16 cellular contexts compared by ENCODE assay signal in genomic region chr19:20422216-20422615, GRCh38.
DNase-seq lines count a peak whose midpoint lies in the region; ATAC-seq and TF ChIP-seq lines count a peak whose summit lies in the region.
"Had no signal": no experiment of that assay in that cellular context is flagged by ENCODE, and none has a peak within 500 bp of the region (broad histone marks: within the 10 kb centered on the region; RNA-seq: fewer than 3 reads in every experiment).

No MANE protein-coding gene starts in this region.

- H3K4me1 Mint-ChIP-seq in osteocyte (ENCODE audit: unreplicated experiment) (peaks cover 1% of the 10 kb centered on the region), CD14-positive monocyte (peaks cover 14% of the 10 kb centered on the region)
- H3K4me1 Mint-ChIP-seq in activated CD8-positive, alpha-beta T cell treated with anti-CD3 and anti-CD28 coated beads for 36 hours (ENCODE audit: low read depth): peaks cover 16% of the 10 kb centered on the region

- CTCF ChIA-PET in activated CD8-positive, alpha-beta T cell treated with anti-CD3 and anti-CD28 coated beads for 36 hours (lab: Charles Lee): no interaction called here

- intact Hi-C loops in CD14-positive monocyte (cut with micrococcal nuclease): no loop called here
- intact Hi-C loops in activated CD8-positive, alpha-beta T cell treated with anti-CD3 and anti-CD28 coated beads for 36 hours (cut with micrococcal nuclease): no loop called here

- H3K9me3 ChIP-seq in BLaER1 treated with 17β-estradiol and CSF1 and Interleukin-3, amounts not matched to agents 10 nM and 100 nM (replicated peaks in 1 of 11): peaks cover 58 to 66% (median 63%) of the 10 kb centered on the region in 11 experiments
- H3K9me3 ChIP-seq in HUES6 (ENCODE audit: control insufficient read depth, insufficient read depth, low read depth, low read length) (peaks cover 15% of the 10 kb centered on the region; the same call in 1 of the 2 replicates), endocrine pancreas (ENCODE audit: control insufficient read depth, low read length) (no peaks in the 10 kb centered on the region)
- no peaks in the 10 kb centered on the region for H3K9me3 ChIP-seq in effector memory CD4-positive, alpha-beta T cell (ENCODE audit: control insufficient read depth, low read length)
- H3K9me3 ChIP-seq: BE2C had no signal

- no peak overlapping the region for H3K9ac ChIP-seq in BLaER1 treated with 17β-estradiol and CSF1 and Interleukin-3, amounts not matched to agents 10 nM and 100 nM
- no peak overlapping the region for H3K9ac ChIP-seq in HUES6 (ENCODE audit: low read length)
- H3K9ac ChIP-seq in endocrine pancreas (ENCODE audit: control insufficient read depth, insufficient read depth, low read length): no peak overlapping the region

- peaks cover 50 to 62% (median 61%) of the 10 kb centered on the region in 11 experiments for H3K36me3 ChIP-seq in BLaER1 treated with 17β-estradiol and CSF1 and Interleukin-3, amounts not matched to agents 10 nM and 100 nM
- H3K36me3 ChIP-seq in HUES6 (ENCODE audit: control insufficient read depth, insufficient read depth, low read length) (peaks cover 18% of the 10 kb centered on the region; the same call in 1 of the 2 replicates), endocrine pancreas (ENCODE audit: control insufficient read depth, insufficient read depth, low read length) (no peaks in the 10 kb centered on the region)
- no peaks in the 10 kb centered on the region for H3K36me3 ChIP-seq in effector memory CD4-positive, alpha-beta T cell (ENCODE audit: control insufficient read depth, insufficient read depth, low read length)
- H3K36me3 ChIP-seq: BE2C had no signal

- ATAC-seq in activated CD8-positive, alpha-beta T cell treated with anti-CD3 and anti-CD28 coated beads for 36 hours: no peak
- ATAC-seq: activated CD4-positive, alpha-beta T cell treated with anti-CD3 and anti-CD28 coated beads for 36 hours; K562; PC-3 had no signal

- peak overlapping the region in 6 of 10 experiments; percentile 82 to 98 (median 93); a peak in 6 of 20 replicates for H3K4me3 ChIP-seq in BLaER1 treated with 17β-estradiol and CSF1 and Interleukin-3, amounts not matched to agents 10 nM and 100 nM
- H3K4me3 ChIP-seq in HUES6 (ENCODE audit: low read depth, low read length) (peak overlapping the region; percentile 97; the same call in 1 of the 2 replicates), endocrine pancreas (ENCODE audit: control insufficient read depth, insufficient read depth, low read length) (peak overlapping the region; percentile 22)
- no peak overlapping the region for H3K4me3 ChIP-seq in effector memory CD4-positive, alpha-beta T cell (ENCODE audit: insufficient read depth, low read depth, low read length, poor library complexity, severe bottlenecking)

- H3K27me3 Mint-ChIP-seq in osteocyte (ENCODE audit: unreplicated experiment) (no peaks in the 10 kb centered on the region), CD14-positive monocyte (ENCODE audit: low read depth in 3 of 3) (no peaks in the 10 kb centered on the region)
- no peaks in the 10 kb centered on the region for H3K27me3 Mint-ChIP-seq in activated CD8-positive, alpha-beta T cell treated with anti-CD3 and anti-CD28 coated beads for 36 hours
- H3K27me3 Mint-ChIP-seq: activated CD4-positive, alpha-beta T cell treated with anti-CD3 and anti-CD28 coated beads for 36 hours had no signal

- H3K9me3 Mint-ChIP-seq in osteocyte (ENCODE audit: unreplicated experiment): no peaks in the 10 kb centered on the region
- H3K9me3 Mint-ChIP-seq in CD14-positive monocyte: peaks cover 27 to 70% (median 58%) of the 10 kb centered on the region in 7 donors
- H3K9me3 Mint-ChIP-seq in activated CD8-positive, alpha-beta T cell treated with anti-CD3 and anti-CD28 coated beads for 36 hours: no peaks in the 10 kb centered on the region

- no peaks in the 10 kb centered on the region for H4K20me1 ChIP-seq in BLaER1 treated with 17β-estradiol and CSF1 and Interleukin-3, amounts not matched to agents 10 nM and 100 nM

- POLR2A ChIA-PET in activated CD8-positive, alpha-beta T cell treated with anti-CD3 and anti-CD28 coated beads for 36 hours (lab: Charles Lee): no interaction called here

- peaks cover 0 to 23% (median 10%) of the 10 kb centered on the region in 10 experiments; a peak in 12 of 20 replicates for H3K4me1 ChIP-seq in BLaER1 treated with 17β-estradiol and CSF1 and Interleukin-3, amounts not matched to agents 10 nM and 100 nM
- no peaks in the 10 kb centered on the region for H3K4me1 ChIP-seq in HUES6 (ENCODE audit: control insufficient read depth, insufficient read depth, low read length)
- no peaks in the 10 kb centered on the region for H3K4me1 ChIP-seq in endocrine pancreas (ENCODE audit: control insufficient read depth, insufficient read depth, low read length)
- no peaks in the 10 kb centered on the region for H3K4me1 ChIP-seq in effector memory CD4-positive, alpha-beta T cell (ENCODE audit: control insufficient read depth, insufficient read depth, low read length, poor library complexity, severe bottlenecking)
- H3K4me1 ChIP-seq: BE2C had no signal

- peak overlapping the region; percentile 98 for H3K27ac Mint-ChIP-seq in osteocyte (ENCODE audit: unreplicated experiment)
- no peak overlapping the region for H3K27ac Mint-ChIP-seq in CD14-positive monocyte
- no peak overlapping the region for H3K27ac Mint-ChIP-seq in activated CD8-positive, alpha-beta T cell treated with anti-CD3 and anti-CD28 coated beads for 36 hours
- H3K27ac Mint-ChIP-seq: activated CD4-positive, alpha-beta T cell treated with anti-CD3 and anti-CD28 coated beads for 36 hours had no signal

- no peak overlapping the region for H3K4me2 ChIP-seq in BLaER1 treated with 17β-estradiol and CSF1 and Interleukin-3, amounts not matched to agents 10 nM and 100 nM

- H3K27me3 ChIP-seq in BLaER1 treated with 17β-estradiol and CSF1 and Interleukin-3, amounts not matched to agents 10 nM and 100 nM: no peaks in the 10 kb centered on the region
- H3K27me3 ChIP-seq in HUES6 (ENCODE audit: control insufficient read depth, insufficient read depth, low read length) (no peaks in the 10 kb centered on the region), endocrine pancreas (ENCODE audit: control insufficient read depth, insufficient read depth, low read length) (no peaks in the 10 kb centered on the region)
- H3K27me3 ChIP-seq in effector memory CD4-positive, alpha-beta T cell (replicated peaks; ENCODE audit: control insufficient read depth, insufficient read depth, low read length, poor library complexity, severe bottlenecking): no peaks in the 10 kb centered on the region
- H3K27me3 ChIP-seq: BE2C had no signal

- TF ChIP-seq CTCF in osteocyte (IDR thresholded peaks at IDR 0.05): no peak
- no peak for TF ChIP-seq CTCF in CD14-positive monocyte (IDR thresholded peaks at IDR 0.05)
- no peak for TF ChIP-seq CTCF in activated CD8-positive, alpha-beta T cell treated with anti-CD3 and anti-CD28 coated beads for 36 hours (IDR thresholded peaks at IDR 0.05)

- peak overlapping the region; percentile 90 for H3K4me3 Mint-ChIP-seq in osteocyte (ENCODE audit: unreplicated experiment)
- no peak overlapping the region for H3K4me3 Mint-ChIP-seq in CD14-positive monocyte
- H3K4me3 Mint-ChIP-seq in activated CD8-positive, alpha-beta T cell treated with anti-CD3 and anti-CD28 coated beads for 36 hours: no peak overlapping the region

- DNase-seq in osteocyte (ENCODE audit: extremely low spot score, unreplicated experiment) (no peak), CD14-positive monocyte (ENCODE audit: low spot score) (no peak), cerebellar nuclear complex (lab: John Stamatoyannopoulos, UW) (no peak)
- no peak for DNase-seq in effector memory CD4-positive, alpha-beta T cell
- no peak for DNase-seq in activated CD8-positive, alpha-beta T cell treated with anti-CD3 and anti-CD28 coated beads for 36 hours
- DNase-seq: activated CD4-positive, alpha-beta T cell treated with anti-CD3 and anti-CD28 coated beads for 36 hours; activated gamma-delta T cell; BE2C; NCI-H1105 treated with DMSO at 0.1 percent for 48 hours; NCI-H226; PC-3; stimulated activated CD4-positive, alpha-beta T cell treated with anti-CD3 and anti-CD28 coated beads, Interleukin-4, amount 100 ng/mL, for 1 hour had no signal

- H3K36me3 Mint-ChIP-seq in osteocyte (ENCODE audit: unreplicated experiment) (peaks cover 15% of the 10 kb centered on the region), CD14-positive monocyte (peaks cover 17 to 18% of the 10 kb centered on the region in 2 donors)
- peaks cover 42% of the 10 kb centered on the region for H3K36me3 Mint-ChIP-seq in activated CD8-positive, alpha-beta T cell treated with anti-CD3 and anti-CD28 coated beads for 36 hours (ENCODE audit: low read depth)

- H3K27ac ChIP-seq in BLaER1 treated with 17β-estradiol and CSF1 and Interleukin-3, amounts not matched to agents 10 nM and 100 nM: no peak overlapping the region
- H3K27ac ChIP-seq in HUES6 (ENCODE audit: low read depth, low read length): no peak overlapping the region
- no peak overlapping the region for H3K27ac ChIP-seq in effector memory CD4-positive, alpha-beta T cell (ENCODE audit: insufficient read depth, low read length, poor library complexity, severe bottlenecking)
